ENCODE assay signal across 8 cellular contexts in the genomic region with DNA sequence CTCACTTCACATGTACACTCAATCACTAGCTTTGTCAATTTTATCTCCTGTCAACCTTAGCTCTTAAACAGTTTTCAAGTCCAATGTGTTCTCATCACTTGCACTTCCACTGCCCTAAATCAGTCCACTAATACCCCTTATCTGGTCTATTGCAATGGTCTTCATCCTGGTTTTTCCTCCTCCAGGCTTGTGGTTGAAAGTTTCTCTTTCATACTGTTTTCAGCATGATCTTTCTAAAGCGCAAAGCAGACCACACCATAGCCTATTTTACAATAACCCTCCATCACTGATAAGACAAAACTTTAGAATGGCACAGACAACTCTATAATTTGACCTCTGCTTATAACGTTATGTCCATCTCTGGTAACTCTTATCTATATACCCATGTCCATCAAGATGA.
"Had no signal": no experiment of that assay in that cellular context is flagged by ENCODE, and none has a peak within 500 bp of the region (broad histone marks: within the 10 kb centered on the region; RNA-seq: fewer than 3 reads in every experiment).

No MANE protein-coding gene starts in this region.

- DNase-seq: GM23248, GOT3, H7, HFFc6, IMR-90 had no signal

- H3K9ac ChIP-seq: GM23248 had no signal

- H3K27ac Mint-ChIP-seq: HFFc6 had no signal

- H3K27ac ChIP-seq: GM23248 had no signal

- ATAC-seq: HCT116, K562 had no signal

- H2AFZ ChIP-seq: GM23248 had no signal

- H3K9me3 Mint-ChIP-seq: HFFc6 had no signal

- H3K36me3 ChIP-seq: HAP-1 had no signal

- H3K4me3 ChIP-seq: GM23248, HAP-1, K562 had no signal

- H3K4me3 Mint-ChIP-seq: HFFc6 had no signal

- H3K9me3 ChIP-seq: HAP-1 had no signal
